Comparison of ENCODE assay signal across 1 cellular context in the genomic region with DNA sequence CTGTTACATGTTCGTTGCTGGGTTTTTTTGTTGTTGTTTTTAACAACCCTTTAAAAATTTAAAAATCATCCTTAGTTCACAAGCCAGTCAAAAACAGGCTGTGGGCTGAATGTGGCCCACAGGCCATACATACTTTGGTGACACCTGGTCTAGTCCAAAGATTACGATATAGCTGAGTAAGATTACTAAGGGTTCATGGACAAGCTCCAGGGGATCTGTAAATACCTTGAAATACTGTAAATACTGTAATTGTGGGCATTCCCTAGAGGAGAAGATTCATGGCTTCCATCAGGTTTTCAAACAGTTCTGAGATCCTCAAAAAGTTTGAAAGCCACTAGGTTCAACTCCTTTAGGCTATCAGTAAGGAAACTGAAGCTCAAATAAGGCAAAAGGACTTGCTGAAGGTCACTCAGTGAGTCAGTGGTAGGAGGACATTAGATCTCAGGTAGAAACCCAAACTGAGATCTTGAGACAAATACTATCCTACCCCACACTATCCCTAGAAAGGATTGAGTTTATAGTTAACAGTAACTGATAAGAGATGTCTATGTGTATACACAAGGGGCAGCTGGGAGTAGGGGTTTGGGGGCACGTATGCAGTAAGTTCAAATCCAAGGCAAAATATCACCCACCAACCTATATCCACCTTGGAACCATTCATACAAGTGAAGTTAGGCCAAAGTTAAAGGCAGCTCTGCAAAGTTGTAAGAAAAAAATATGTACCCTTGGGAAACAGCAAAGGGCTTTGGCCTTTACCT.
TF ChIP-seq lines count a peak whose summit lies in the region.

No MANE protein-coding gene starts in this region.

TF ChIP-seq in HepG2, 621 proteins besides CTCF, POLR2A, EP300 and RAD21 (continued from another document and continues in another):
- TF ChIP-seq, protein P1, sequence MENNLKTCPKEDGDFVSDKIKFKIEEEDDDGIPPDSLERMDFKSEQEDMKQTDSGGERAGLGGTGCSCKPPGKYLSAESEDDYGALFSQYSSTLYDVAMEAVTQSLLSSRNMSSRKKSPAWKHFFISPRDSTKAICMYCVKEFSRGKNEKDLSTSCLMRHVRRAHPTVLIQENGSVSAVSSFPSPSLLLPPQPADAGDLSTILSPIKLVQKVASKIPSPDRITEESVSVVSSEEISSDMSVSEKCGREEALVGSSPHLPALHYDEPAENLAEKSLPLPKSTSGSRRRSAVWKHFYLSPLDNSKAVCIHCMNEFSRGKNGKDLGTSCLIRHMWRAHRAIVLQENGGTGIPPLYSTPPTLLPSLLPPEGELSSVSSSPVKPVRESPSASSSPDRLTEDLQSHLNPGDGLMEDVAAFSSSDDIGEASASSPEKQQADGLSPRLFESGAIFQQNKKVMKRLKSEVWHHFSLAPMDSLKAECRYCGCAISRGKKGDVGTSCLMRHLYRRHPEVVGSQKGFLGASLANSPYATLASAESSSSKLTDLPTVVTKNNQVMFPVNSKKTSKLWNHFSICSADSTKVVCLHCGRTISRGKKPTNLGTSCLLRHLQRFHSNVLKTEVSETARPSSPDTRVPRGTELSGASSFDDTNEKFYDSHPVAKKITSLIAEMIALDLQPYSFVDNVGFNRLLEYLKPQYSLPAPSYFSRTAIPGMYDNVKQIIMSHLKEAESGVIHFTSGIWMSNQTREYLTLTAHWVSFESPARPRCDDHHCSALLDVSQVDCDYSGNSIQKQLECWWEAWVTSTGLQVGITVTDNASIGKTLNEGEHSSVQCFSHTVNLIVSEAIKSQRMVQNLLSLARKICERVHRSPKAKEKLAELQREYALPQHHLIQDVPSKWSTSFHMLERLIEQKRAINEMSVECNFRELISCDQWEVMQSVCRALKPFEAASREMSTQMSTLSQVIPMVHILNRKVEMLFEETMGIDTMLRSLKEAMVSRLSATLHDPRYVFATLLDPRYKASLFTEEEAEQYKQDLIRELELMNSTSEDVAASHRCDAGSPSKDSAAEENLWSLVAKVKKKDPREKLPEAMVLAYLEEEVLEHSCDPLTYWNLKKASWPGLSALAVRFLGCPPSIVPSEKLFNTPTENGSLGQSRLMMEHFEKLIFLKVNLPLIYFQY (CRISPR knock-in tag; IDR thresholded peaks at IDR 0.05; ENCODE audit: borderline replicate concordance), result peak; percentile 26; the same call in 1 of the 2 replicates
- TF ChIP-seq MATR3 (CRISPR knock-in tag; IDR thresholded peaks at IDR 0.05) (no peak), ZNF724P (CRISPR knock-in tag; IDR thresholded peaks at IDR 0.05; ENCODE audit: borderline replicate concordance) (no peak), JARID2 (CRISPR knock-in tag; IDR thresholded peaks at IDR 0.05; ENCODE audit: insufficient replicate concordance) (no peak), SP4 (CRISPR knock-in tag; IDR thresholded peaks at IDR 0.05) (no peak), JUN (CRISPR knock-in tag; IDR thresholded peaks at IDR 0.05) (no peak), POGZ (CRISPR knock-in tag; IDR thresholded peaks at IDR 0.05) (peak; percentile 19; the same call in 1 of the 2 replicates), ZSCAN21 (CRISPR knock-in tag; IDR thresholded peaks at IDR 0.05; ENCODE audit: borderline replicate concordance) (no peak), SMAD3 (CRISPR knock-in tag; IDR thresholded peaks at IDR 0.05) (0 out of 2 replicates have a peak, but pooled peaks have one; percentile 39), ZSCAN12 (CRISPR knock-in tag; IDR thresholded peaks at IDR 0.05) (no peak), ZNF160 (CRISPR knock-in tag; IDR thresholded peaks at IDR 0.05) (no peak), NFIB (CRISPR knock-in tag; IDR thresholded peaks at IDR 0.05; ENCODE audit: borderline replicate concordance) (no peak), FOXP1 (IDR thresholded peaks at IDR 0.05) (no peak), FOXP1 (CRISPR knock-in tag; IDR thresholded peaks at IDR 0.05) (peak; percentile 51; the same call in 1 of the 2 replicates), KMT2B (CRISPR knock-in tag; IDR thresholded peaks at IDR 0.05) (no peak), HMG20A (CRISPR knock-in tag; IDR thresholded peaks at IDR 0.05; ENCODE audit: borderline replicate concordance) (no peak; the same call in 1 of the 2 replicates), ZNF296 (CRISPR knock-in tag; conservative IDR thresholded peaks at IDR 0.05) (no peak), BCL6 (CRISPR knock-in tag; IDR thresholded peaks at IDR 0.05) (peak; percentile 63; the same call in 1 of the 2 replicates), ZFP36L1 (CRISPR knock-in tag; IDR thresholded peaks at IDR 0.05) (0 out of 2 replicates have a peak, but pooled peaks have one; percentile 5), MTA1 (CRISPR knock-in tag; IDR thresholded peaks at IDR 0.05; ENCODE audit: borderline replicate concordance) (no peak), KDM2A (CRISPR knock-in tag; IDR thresholded peaks at IDR 0.05; ENCODE audit: borderline replicate concordance, low read depth) (no peak), NONO (IDR thresholded peaks at IDR 0.05) (no peak), NONO (CRISPR knock-in tag; conservative IDR thresholded peaks at IDR 0.05) (no peak), NCOR1 (IDR thresholded peaks at IDR 0.05; ENCODE audit: borderline replicate concordance, low read length) (0 out of 2 replicates have a peak, but pooled peaks have one; percentile 28), SAP130 (CRISPR knock-in tag; IDR thresholded peaks at IDR 0.05; ENCODE audit: low read depth) (peak; percentile 63), ZNF777 (CRISPR knock-in tag; IDR thresholded peaks at IDR 0.05) (no peak), HMGA1 (CRISPR knock-in tag; conservative IDR thresholded peaks at IDR 0.05) (no peak), ZFP36 (IDR thresholded peaks at IDR 0.05; ENCODE audit: borderline replicate concordance, low read depth, low read length, partially characterized antibody) (no peak), ZNF234 (CRISPR knock-in tag; conservative IDR thresholded peaks at IDR 0.05) (no peak), ZNF713 (CRISPR knock-in tag; IDR thresholded peaks at IDR 0.05) (no peak)
- TF ChIP-seq, protein P2, sequence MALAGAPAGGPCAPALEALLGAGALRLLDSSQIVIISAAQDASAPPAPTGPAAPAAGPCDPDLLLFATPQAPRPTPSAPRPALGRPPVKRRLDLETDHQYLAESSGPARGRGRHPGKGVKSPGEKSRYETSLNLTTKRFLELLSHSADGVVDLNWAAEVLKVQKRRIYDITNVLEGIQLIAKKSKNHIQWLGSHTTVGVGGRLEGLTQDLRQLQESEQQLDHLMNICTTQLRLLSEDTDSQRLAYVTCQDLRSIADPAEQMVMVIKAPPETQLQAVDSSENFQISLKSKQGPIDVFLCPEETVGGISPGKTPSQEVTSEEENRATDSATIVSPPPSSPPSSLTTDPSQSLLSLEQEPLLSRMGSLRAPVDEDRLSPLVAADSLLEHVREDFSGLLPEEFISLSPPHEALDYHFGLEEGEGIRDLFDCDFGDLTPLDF (CRISPR knock-in tag; IDR thresholded peaks at IDR 0.05), result no peak
- TF ChIP-seq, protein P3, sequence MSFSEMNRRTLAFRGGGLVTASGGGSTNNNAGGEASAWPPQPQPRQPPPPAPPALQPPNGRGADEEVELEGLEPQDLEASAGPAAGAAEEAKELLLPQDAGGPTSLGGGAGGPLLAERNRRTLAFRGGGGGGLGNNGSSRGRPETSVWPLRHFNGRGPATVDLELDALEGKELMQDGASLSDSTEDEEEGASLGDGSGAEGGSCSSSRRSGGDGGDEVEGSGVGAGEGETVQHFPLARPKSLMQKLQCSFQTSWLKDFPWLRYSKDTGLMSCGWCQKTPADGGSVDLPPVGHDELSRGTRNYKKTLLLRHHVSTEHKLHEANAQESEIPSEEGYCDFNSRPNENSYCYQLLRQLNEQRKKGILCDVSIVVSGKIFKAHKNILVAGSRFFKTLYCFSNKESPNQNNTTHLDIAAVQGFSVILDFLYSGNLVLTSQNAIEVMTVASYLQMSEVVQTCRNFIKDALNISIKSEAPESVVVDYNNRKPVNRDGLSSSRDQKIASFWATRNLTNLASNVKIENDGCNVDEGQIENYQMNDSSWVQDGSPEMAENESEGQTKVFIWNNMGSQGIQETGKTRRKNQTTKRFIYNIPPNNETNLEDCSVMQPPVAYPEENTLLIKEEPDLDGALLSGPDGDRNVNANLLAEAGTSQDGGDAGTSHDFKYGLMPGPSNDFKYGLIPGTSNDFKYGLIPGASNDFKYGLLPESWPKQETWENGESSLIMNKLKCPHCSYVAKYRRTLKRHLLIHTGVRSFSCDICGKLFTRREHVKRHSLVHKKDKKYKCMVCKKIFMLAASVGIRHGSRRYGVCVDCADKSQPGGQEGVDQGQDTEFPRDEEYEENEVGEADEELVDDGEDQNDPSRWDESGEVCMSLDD (CRISPR knock-in tag; IDR thresholded peaks at IDR 0.05; ENCODE audit: borderline replicate concordance), result no peak
- TF ChIP-seq, protein P4, sequence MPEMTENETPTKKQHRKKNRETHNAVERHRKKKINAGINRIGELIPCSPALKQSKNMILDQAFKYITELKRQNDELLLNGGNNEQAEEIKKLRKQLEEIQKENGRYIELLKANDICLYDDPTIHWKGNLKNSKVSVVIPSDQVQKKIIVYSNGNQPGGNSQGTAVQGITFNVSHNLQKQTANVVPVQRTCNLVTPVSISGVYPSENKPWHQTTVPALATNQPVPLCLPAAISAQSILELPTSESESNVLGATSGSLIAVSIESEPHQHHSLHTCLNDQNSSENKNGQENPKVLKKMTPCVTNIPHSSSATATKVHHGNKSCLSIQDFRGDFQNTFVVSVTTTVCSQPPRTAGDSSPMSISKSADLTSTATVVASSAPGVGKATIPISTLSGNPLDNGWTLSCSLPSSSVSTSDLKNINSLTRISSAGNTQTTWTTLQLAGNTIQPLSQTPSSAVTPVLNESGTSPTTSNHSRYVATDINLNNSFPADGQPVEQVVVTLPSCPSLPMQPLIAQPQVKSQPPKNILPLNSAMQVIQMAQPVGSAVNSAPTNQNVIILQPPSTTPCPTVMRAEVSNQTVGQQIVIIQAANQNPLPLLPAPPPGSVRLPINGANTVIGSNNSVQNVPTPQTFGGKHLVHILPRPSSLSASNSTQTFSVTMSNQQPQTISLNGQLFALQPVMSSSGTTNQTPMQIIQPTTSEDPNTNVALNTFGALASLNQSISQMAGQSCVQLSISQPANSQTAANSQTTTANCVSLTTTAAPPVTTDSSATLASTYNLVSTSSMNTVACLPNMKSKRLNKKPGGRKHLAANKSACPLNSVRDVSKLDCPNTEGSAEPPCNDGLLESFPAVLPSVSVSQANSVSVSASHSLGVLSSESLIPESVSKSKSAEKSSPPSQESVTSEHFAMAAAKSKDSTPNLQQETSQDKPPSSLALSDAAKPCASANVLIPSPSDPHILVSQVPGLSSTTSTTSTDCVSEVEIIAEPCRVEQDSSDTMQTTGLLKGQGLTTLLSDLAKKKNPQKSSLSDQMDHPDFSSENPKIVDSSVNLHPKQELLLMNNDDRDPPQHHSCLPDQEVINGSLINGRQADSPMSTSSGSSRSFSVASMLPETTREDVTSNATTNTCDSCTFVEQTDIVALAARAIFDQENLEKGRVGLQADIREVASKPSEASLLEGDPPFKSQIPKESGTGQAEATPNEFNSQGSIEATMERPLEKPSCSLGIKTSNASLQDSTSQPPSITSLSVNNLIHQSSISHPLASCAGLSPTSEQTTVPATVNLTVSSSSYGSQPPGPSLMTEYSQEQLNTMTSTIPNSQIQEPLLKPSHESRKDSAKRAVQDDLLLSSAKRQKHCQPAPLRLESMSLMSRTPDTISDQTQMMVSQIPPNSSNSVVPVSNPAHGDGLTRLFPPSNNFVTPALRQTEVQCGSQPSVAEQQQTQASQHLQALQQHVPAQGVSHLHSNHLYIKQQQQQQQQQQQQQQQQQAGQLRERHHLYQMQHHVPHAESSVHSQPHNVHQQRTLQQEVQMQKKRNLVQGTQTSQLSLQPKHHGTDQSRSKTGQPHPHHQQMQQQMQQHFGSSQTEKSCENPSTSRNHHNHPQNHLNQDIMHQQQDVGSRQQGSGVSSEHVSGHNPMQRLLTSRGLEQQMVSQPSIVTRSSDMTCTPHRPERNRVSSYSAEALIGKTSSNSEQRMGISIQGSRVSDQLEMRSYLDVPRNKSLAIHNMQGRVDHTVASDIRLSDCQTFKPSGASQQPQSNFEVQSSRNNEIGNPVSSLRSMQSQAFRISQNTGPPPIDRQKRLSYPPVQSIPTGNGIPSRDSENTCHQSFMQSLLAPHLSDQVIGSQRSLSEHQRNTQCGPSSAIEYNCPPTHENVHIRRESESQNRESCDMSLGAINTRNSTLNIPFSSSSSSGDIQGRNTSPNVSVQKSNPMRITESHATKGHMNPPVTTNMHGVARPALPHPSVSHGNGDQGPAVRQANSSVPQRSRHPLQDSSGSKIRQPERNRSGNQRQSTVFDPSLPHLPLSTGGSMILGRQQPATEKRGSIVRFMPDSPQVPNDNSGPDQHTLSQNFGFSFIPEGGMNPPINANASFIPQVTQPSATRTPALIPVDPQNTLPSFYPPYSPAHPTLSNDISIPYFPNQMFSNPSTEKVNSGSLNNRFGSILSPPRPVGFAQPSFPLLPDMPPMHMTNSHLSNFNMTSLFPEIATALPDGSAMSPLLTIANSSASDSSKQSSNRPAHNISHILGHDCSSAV (CRISPR knock-in tag; IDR thresholded peaks at IDR 0.05; ENCODE audit: borderline replicate concordance), result no peak
- TF ChIP-seq, protein P5, sequence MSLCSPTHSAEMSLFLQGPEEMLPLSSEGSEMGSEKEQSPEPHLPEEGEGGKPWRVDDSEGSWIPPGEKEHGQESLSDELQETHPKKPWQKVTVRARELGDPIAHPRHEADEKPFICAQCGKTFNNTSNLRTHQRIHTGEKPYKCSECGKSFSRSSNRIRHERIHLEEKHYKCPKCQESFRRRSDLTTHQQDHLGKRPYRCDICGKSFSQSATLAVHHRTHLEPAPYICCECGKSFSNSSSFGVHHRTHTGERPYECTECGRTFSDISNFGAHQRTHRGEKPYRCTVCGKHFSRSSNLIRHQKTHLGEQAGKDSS (CRISPR knock-in tag; IDR thresholded peaks at IDR 0.05; ENCODE audit: borderline replicate concordance, low read depth), result no peak
- TF ChIP-seq, protein P6, sequence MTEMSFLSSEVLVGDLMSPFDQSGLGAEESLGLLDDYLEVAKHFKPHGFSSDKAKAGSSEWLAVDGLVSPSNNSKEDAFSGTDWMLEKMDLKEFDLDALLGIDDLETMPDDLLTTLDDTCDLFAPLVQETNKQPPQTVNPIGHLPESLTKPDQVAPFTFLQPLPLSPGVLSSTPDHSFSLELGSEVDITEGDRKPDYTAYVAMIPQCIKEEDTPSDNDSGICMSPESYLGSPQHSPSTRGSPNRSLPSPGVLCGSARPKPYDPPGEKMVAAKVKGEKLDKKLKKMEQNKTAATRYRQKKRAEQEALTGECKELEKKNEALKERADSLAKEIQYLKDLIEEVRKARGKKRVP (CRISPR knock-in tag; IDR thresholded peaks at IDR 0.05), result peak in 1 of 2 experiments; percentile 53; a peak in 1 of 4 replicates
- TF ChIP-seq, protein P7, sequence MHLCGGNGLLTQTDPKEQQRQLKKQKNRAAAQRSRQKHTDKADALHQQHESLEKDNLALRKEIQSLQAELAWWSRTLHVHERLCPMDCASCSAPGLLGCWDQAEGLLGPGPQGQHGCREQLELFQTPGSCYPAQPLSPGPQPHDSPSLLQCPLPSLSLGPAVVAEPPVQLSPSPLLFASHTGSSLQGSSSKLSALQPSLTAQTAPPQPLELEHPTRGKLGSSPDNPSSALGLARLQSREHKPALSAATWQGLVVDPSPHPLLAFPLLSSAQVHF (CRISPR knock-in tag; IDR thresholded peaks at IDR 0.05), result no peak
- TF ChIP-seq, protein P8, sequence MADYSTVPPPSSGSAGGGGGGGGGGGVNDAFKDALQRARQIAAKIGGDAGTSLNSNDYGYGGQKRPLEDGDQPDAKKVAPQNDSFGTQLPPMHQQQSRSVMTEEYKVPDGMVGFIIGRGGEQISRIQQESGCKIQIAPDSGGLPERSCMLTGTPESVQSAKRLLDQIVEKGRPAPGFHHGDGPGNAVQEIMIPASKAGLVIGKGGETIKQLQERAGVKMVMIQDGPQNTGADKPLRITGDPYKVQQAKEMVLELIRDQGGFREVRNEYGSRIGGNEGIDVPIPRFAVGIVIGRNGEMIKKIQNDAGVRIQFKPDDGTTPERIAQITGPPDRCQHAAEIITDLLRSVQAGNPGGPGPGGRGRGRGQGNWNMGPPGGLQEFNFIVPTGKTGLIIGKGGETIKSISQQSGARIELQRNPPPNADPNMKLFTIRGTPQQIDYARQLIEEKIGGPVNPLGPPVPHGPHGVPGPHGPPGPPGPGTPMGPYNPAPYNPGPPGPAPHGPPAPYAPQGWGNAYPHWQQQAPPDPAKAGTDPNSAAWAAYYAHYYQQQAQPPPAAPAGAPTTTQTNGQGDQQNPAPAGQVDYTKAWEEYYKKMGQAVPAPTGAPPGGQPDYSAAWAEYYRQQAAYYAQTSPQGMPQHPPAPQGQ (CRISPR knock-in tag; IDR thresholded peaks at IDR 0.05; ENCODE audit: borderline replicate concordance), result no peak
